Comparison of ENCODE assay signal across 1 cellular context in genomic region chr19:35262101-35262761, GRCh38.
TF ChIP-seq lines count a peak whose summit lies in the region.

No MANE protein-coding gene starts in this region.

TF ChIP-seq in GM12878, 131 proteins besides CTCF, POLR2A, EP300 and RAD21:
- TF ChIP-seq RUNX3 (IDR thresholded peaks at IDR 0.05; ENCODE audit: low read length) (no peak), SMC3 (IDR thresholded peaks at IDR 0.05; ENCODE audit: borderline replicate concordance, low read length) (no peak), PRDM15 (CRISPR knock-in tag; IDR thresholded peaks at IDR 0.05) (no peak), USF1 (IDR thresholded peaks at IDR 0.05; ENCODE audit: borderline replicate concordance, extremely low read length, insufficient read depth, low read depth, low read length) (no peak), STAT3 (IDR thresholded peaks at IDR 0.05; ENCODE audit: low read depth, low read length) (no peak), ESRRA (IDR thresholded peaks at IDR 0.05; ENCODE audit: low read length) (no peak), ZNF274 (IDR thresholded peaks at IDR 0.05; ENCODE audit: insufficient read depth, insufficient read length) (no peak), RAD51 (IDR thresholded peaks at IDR 0.05) (no peak), ZBED1 (IDR thresholded peaks at IDR 0.05; ENCODE audit: borderline replicate concordance) (no peak), ZNF592 (IDR thresholded peaks at IDR 0.05) (no peak)
- TF ChIP-seq, protein P1, sequence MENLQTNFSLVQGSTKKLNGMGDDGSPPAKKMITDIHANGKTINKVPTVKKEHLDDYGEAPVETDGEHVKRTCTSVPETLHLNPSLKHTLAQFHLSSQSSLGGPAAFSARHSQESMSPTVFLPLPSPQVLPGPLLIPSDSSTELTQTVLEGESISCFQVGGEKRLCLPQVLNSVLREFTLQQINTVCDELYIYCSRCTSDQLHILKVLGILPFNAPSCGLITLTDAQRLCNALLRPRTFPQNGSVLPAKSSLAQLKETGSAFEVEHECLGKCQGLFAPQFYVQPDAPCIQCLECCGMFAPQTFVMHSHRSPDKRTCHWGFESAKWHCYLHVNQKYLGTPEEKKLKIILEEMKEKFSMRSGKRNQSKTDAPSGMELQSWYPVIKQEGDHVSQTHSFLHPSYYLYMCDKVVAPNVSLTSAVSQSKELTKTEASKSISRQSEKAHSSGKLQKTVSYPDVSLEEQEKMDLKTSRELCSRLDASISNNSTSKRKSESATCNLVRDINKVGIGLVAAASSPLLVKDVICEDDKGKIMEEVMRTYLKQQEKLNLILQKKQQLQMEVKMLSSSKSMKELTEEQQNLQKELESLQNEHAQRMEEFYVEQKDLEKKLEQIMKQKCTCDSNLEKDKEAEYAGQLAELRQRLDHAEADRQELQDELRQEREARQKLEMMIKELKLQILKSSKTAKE (IDR thresholded peaks at IDR 0.05; ENCODE audit: low read depth, poor library complexity, severe bottlenecking) = no peak
TF ChIP-seq in GM12878: peak in this region for 0.
